In the genomic region with DNA sequence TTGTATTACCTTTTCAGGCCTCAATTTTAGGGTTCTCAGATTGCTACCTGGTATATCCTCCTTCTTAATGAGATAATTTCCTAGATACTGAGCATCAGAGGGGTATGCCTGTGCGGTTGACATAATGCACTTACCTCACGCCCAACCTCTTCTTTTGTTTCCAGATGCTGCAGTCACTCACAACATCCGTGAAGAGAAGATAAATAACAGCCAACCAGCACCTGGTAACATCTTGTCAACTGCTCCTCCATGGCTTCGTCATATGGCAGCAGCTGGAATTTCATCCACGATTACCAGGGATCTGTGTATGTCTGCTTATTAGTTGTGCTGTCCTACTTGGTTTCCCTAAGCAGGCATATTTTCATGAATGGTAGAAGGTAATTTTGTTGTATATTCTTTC, we compare ENCODE assay signal across 38 cellular contexts. TPM values are rescaled to one million over a fixed set of nuclear protein-coding genes. Genes with fewer than 3 reads are reported as not detected.
"Had no signal": no experiment of that assay in that cellular context is flagged by ENCODE, and none has a peak within 500 bp of the region (broad histone marks: within the 10 kb centered on the region; RNA-seq: fewer than 3 reads in every experiment).

No MANE protein-coding gene starts in this region.

- H3K27me3 ChIP-seq: MG63 had no signal

- DNase-seq: Karpas-422, Kasumi-1, MG63, MM.1S, MV-4-11, NCI-H1048, NCI-H1092, NCI-H1092 treated with DMSO at 0.1 percent for 48 hours, NCI-H1105, NCI-H1105 treated with DMSO at 0.1 percent for 48 hours, NCI-H1417, NCI-H1417 treated with DMSO at 0.1 percent for 48 hours, NCI-H1436, NCI-H1436 treated with DMSO at 0.1 percent for 48 hours, NCI-H146, NCI-H1694, NCI-H1694 treated with DMSO at 0.1 percent for 48 hours, NCI-H187, NCI-H187 treated with DMSO at 0.1 percent for 48 hours, NCI-H1930, NCI-H2029, NCI-H2029 treated with DMSO at 0.1 percent for 48 hours, NCI-H2081, NCI-H2081 treated with DMSO at 0.1 percent for 48 hours, NCI-H2107, NCI-H2171, NCI-H2171 treated with DMSO at 0.1 percent for 48 hours, NCI-H2227 treated with DMSO at 0.1 percent for 48 hours, NCI-H226, NCI-H345, NCI-H446, NCI-H446 treated with DMSO at 0.1 percent for 48 hours, NCI-H510A, NCI-H510A treated with DMSO at 0.1 percent for 48 hours had no signal

- H3K4me3 ChIP-seq: MG63 had no signal

- H3K36me3 ChIP-seq: MG63 had no signal

- H3K9me3 ChIP-seq: MG63 had no signal

RNA-seq across cellular contexts. Expression of a gene that starts 16.7 kb away (rescaled TPM):
- total RNA-seq: LHCN-M2, M059J, MCF 10A, NCI-H460 had no signal

RNA-seq across cellular contexts. Expression of a gene that starts 17.0 kb away (rescaled TPM):
- total RNA-seq: LHCN-M2, M059J, MCF 10A, NCI-H460 had no signal

RNA-seq across cellular contexts. Expression of a gene that starts 38.6 kb away (rescaled TPM):
- total RNA-seq: LHCN-M2, M059J, MCF 10A, NCI-H460 had no signal

RNA-seq across cellular contexts. Expression of a gene that starts 55.9 kb away (rescaled TPM):
- total RNA-seq: LHCN-M2, M059J, MCF 10A, NCI-H460 had no signal
